Comparison of ENCODE assay signal across 13 cellular contexts in genomic region chr3:171875923-171876412, GRCh38. TPM values are rescaled to one million over a fixed set of nuclear protein-coding genes. Genes with fewer than 3 reads are reported as not detected.
A peak's percentile ranks its signal among the peaks of the same experiment; 100 is the strongest.
DNase-seq lines count a peak whose midpoint lies in the region; ATAC-seq, FAIRE-seq and TF ChIP-seq lines count a peak whose summit lies in the region.
"Had no signal": no experiment of that assay in that cellular context is flagged by ENCODE, and none has a peak within 500 bp of the region (broad histone marks: within the 10 kb centered on the region; RNA-seq: fewer than 3 reads in every experiment).

No MANE protein-coding gene starts in this region.

- no peaks in the 10 kb centered on the region for H3K27me3 ChIP-seq in brain microvascular endothelial cell (replicated peaks)
- no peaks in the 10 kb centered on the region for H3K27me3 ChIP-seq in lung (ENCODE audit: control insufficient read depth, insufficient read depth)
- H3K27me3 ChIP-seq: BLaER1 treated with 17β-estradiol and CSF1 and Interleukin-3, amounts not matched to agents 10 nM and 100 nM had no signal

- peak; percentile 18 for DNase-seq in stimulated activated CD4-positive, alpha-beta T cell treated with anti-CD3 and anti-CD28 coated beads, Interleukin-1b, Interleukin-23, amount 100 ng/mL, for 48 hours
- DNase-seq in stimulated activated CD4-positive, alpha-beta T cell treated with anti-CD3 and anti-CD28 coated beads, Interleukin-4, amount 100 ng/mL, for 4 hours = no peak
- peak; percentile 89 for DNase-seq in brain microvascular endothelial cell
- DNase-seq in lung (ENCODE audit: low spot score) = peak; percentile 29
- no peak for DNase-seq in frontal cortex (ENCODE audit: low spot score in 2 of 2)
- no peak for DNase-seq in MV-4-11 (lab: John Stamatoyannopoulos, UW)
- DNase-seq: activated CD8-positive, alpha-beta memory T cell treated with anti-CD3 and anti-CD28 coated beads for 24 hours; caudate nucleus; NCI-H1092 treated with DMSO at 0.1 percent for 48 hours had no signal

- no peak for ATAC-seq in lung (ENCODE audit: insufficient read depth, low FRiP score)
- no peak for ATAC-seq in GM21528 (IDR thresholded peaks at IDR 0.05; ENCODE audit: low FRiP score, unreplicated experiment)
- ATAC-seq in GM19324 (IDR thresholded peaks at IDR 0.05; ENCODE audit: low FRiP score, unreplicated experiment) = no peak

- peaks cover 4 to 8% of the 10 kb centered on the region in 2 donors for H3K4me1 ChIP-seq in lung (ENCODE audit: control insufficient read depth in 2 of 2, insufficient read depth in 2 of 2, low read length in 2 of 2)
- H3K4me1 ChIP-seq: parathyroid adenoma had no signal

- H3K9me3 ChIP-seq in lung (ENCODE audit: control insufficient read depth in 2 of 2, insufficient read depth in 1 of 2, low read length in 1 of 2) = no peaks in the 10 kb centered on the region
- H3K9me3 ChIP-seq: BLaER1 treated with 17β-estradiol and CSF1 and Interleukin-3, amounts not matched to agents 10 nM and 100 nM had no signal

- TF ChIP-seq CTCF in brain microvascular endothelial cell (IDR thresholded peaks at IDR 0.05; ENCODE audit: low read depth, low read length, missing control alignments) = no peak
- no peak for TF ChIP-seq CTCF in lung (IDR thresholded peaks at IDR 0.05; ENCODE audit: control extremely low read depth, extremely low read depth)

- in situ Hi-C loops in brain microvascular endothelial cell (cut with HindIII; ENCODE audit: low pct_ligation_motif_present, low sequenced_read_pairs) = no loop called here

- no peak for FAIRE-seq in frontal cortex (lab: Jason Lieb, UNC)

- WGBS in lung, 2 donors = 71 to 89% methylated on average over 4 of the region's 4 CpGs

- H3K36me3 ChIP-seq in brain microvascular endothelial cell (replicated peaks) = no peaks in the 10 kb centered on the region
- H3K36me3 ChIP-seq in lung (ENCODE audit: control insufficient read depth in 2 of 2, insufficient read depth in 2 of 2, low read length in 2 of 2) = no peaks in the 10 kb centered on the region
- H3K36me3 ChIP-seq: BLaER1 treated with 17β-estradiol and CSF1 and Interleukin-3, amounts not matched to agents 10 nM and 100 nM had no signal

- no peak overlapping the region for H3K4me3 ChIP-seq in brain microvascular endothelial cell (ENCODE audit: low read depth, low read length)
- H3K4me3 ChIP-seq in lung = no peak overlapping the region
- H3K4me3 ChIP-seq: BLaER1 treated with 17β-estradiol and CSF1 and Interleukin-3, amounts not matched to agents 10 nM and 100 nM had no signal

- H3K27ac ChIP-seq in brain microvascular endothelial cell = peak overlapping the region; percentile 93
- H3K27ac ChIP-seq in lung (ENCODE audit: low read depth in 1 of 2, low read length in 1 of 2) = peak overlapping the region in 1 of 2 donors; percentile 61
- H3K27ac ChIP-seq: BLaER1 treated with 17β-estradiol and CSF1 and Interleukin-3, amounts not matched to agents 10 nM and 100 nM; parathyroid adenoma had no signal

RNA-seq across cellular contexts. Expression of gene TMEM212, which starts 32.8 kb away (rescaled TPM):
- total RNA-seq in lung (10 to 100 TPM; 11.5 to 16.5 TPM), frontal cortex (not detected)
- polyA plus RNA-seq in lung = 1 to 10 TPM; 1.5 to 4.6 TPM

Comparison
In these comparisons a context has a peak if more than half of its experiments do, and no peak if none do; other contexts are left out.
1. DNase-seq: peak in stimulated activated CD4-positive, alpha-beta T cell treated with anti-CD3 and anti-CD28 coated beads, Interleukin-1b, Interleukin-23, amount 100 ng/mL, for 48 hours (single experiment), brain microvascular endothelial cell (single experiment) and lung (single experiment); none in stimulated activated CD4-positive, alpha-beta T cell treated with anti-CD3 and anti-CD28 coated beads, Interleukin-4, amount 100 ng/mL, for 4 hours (0 of 2), frontal cortex (0 of 2) and MV-4-11 (single experiment).
2. RNA of gene TMEM212, which starts 32.8 kb away (total RNA-seq): 11.5 to 16.5 TPM in lung; not detected in frontal cortex (single experiment); every median in the first group is over 10 times any median in the second.